ENCODE assay signal across 11 cellular contexts in the genomic region with DNA sequence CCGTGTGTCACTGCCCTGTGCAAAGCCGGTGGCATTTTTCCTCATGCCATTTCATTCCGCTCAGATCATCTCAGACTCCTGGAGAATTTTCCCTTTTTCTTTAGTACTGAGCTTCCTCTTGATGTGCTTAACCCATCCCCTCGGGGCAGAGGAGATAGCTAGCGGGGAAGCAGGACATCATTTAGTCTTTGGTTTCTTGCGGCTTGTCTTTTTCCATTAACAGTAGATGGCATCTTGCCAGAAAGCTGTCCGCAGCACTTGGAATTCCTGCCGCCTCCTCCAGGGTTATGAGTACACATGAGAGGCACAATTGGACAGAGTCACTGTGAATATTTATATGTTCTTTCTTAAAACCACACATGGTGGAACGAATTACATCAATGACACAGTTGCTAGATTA.
A peak's percentile ranks its signal among the peaks of the same experiment; 100 is the strongest.
DNase-seq lines count a peak whose midpoint lies in the region; ATAC-seq and TF ChIP-seq lines count a peak whose summit lies in the region.
"Had no signal": no experiment of that assay in that cellular context is flagged by ENCODE, and none has a peak within 500 bp of the region (broad histone marks: within the 10 kb centered on the region; RNA-seq: fewer than 3 reads in every experiment).

No MANE protein-coding gene starts in this region.

- H3K36me3 ChIP-seq in transverse colon (no peaks in the 10 kb centered on the region), vagina (no peaks in the 10 kb centered on the region)

- H3K27ac ChIP-seq in right cardiac atrium (ENCODE audit: low read length) (no peak overlapping the region), transverse colon (peak overlapping the region in 1 of 4 donors; percentile 22), vagina (no peak overlapping the region)
- H3K27ac ChIP-seq: esophagus squamous epithelium had no signal

- in situ Hi-C loops in transverse colon (cut with MboI; ENCODE audit: low pct_ligation_motif_present in 1 of 4, low pct_unique_long_range_greater_than_20kb in 1 of 4, low sequenced_read_pairs in 3 of 4): loop anchor here in 2 of 4 donors (10.0 to 25.0 kb wide), 2 partner anchors 83 to 360 kb away; no protein-coding TSS in a partner anchor

- intact Hi-C loops in right cardiac atrium (cut with DNase I) (loop anchor here (5.0 to 10.0 kb wide), 2 partner anchors 90 to 93 kb away; no protein-coding TSS in a partner anchor), transverse colon (cut with DNase I; ENCODE audit: low total_unique reads) (no loop called here), vagina (cut with DNase I) (no loop called here)

- no peak for TF ChIP-seq POLR2A in transverse colon (IDR thresholded peaks at IDR 0.05)
- TF ChIP-seq POLR2A in vagina (IDR thresholded peaks at IDR 0.05): no peak

- H3K4me3 ChIP-seq in right cardiac atrium (ENCODE audit: low read length): no peak overlapping the region
- H3K4me3 ChIP-seq in transverse colon: no peak overlapping the region
- no peak overlapping the region for H3K4me3 ChIP-seq in vagina
- H3K4me3 ChIP-seq: esophagus squamous epithelium had no signal

- no peak for TF ChIP-seq EP300 in transverse colon (IDR thresholded peaks at IDR 0.05; ENCODE audit: low read depth)

- H3K9me3 ChIP-seq in right cardiac atrium (ENCODE audit: control insufficient read depth, low read length): no peaks in the 10 kb centered on the region
- no peaks in the 10 kb centered on the region for H3K9me3 ChIP-seq in transverse colon
- no peaks in the 10 kb centered on the region for H3K9me3 ChIP-seq in vagina
- H3K9me3 ChIP-seq: esophagus squamous epithelium had no signal

- 29% methylated on average over 9 of the region's 9 CpGs for WGBS in right cardiac atrium
- 18 to 51% methylated on average over 4 to 9 of the region's 9 CpGs for WGBS in transverse colon (ENCODE audit: low coverage in 1 of 2), 2 donors

- ATAC-seq in SK-N-SH treated with all-trans-retinoic acid at 6 μM for 48 hours (peak; percentile 77), right cardiac atrium (peak; percentile 20 to 36)
- ATAC-seq: HCT116 had no signal

- H3K27me3 ChIP-seq in right cardiac atrium (ENCODE audit: control insufficient read depth, insufficient read depth) (no peaks in the 10 kb centered on the region), transverse colon (no peaks in the 10 kb centered on the region), vagina (no peaks in the 10 kb centered on the region)
- H3K27me3 ChIP-seq: esophagus squamous epithelium had no signal

- TF ChIP-seq CTCF in transverse colon (IDR thresholded peaks at IDR 0.05) (peak in 3 of 5 experiments; percentile 6 to 37 (median 26)), vagina (IDR thresholded peaks at IDR 0.05) (no peak)

- peak; percentile 20 for DNase-seq in NCI-H2029 (lab: John Stamatoyannopoulos, UW)
- no peak for DNase-seq in NCI-H2029 treated with DMSO at 0.1 percent for 48 hours (lab: John Stamatoyannopoulos, UW)
- no peak for DNase-seq in right cardiac atrium
- DNase-seq in transverse colon: no peak
- no peak for DNase-seq in stimulated activated CD4-positive, alpha-beta T cell treated with anti-CD3 and anti-CD28 coated beads, Interleukin-15, amount 100 ng/mL, for 24 hours
- no peak for DNase-seq in EL
- DNase-seq in vagina (ENCODE audit: extremely low spot score in 2 of 2): no peak
- DNase-seq: esophagus squamous epithelium, KBM-7 had no signal

- H3K4me1 ChIP-seq in right cardiac atrium (ENCODE audit: control insufficient read depth, insufficient read depth, low read length) (peaks cover 5% of the 10 kb centered on the region), transverse colon (peaks cover 6 to 26% (median 10%) of the 10 kb centered on the region in 4 donors), vagina (peaks cover 15% of the 10 kb centered on the region)

TF ChIP-seq in SK-N-SH treated with all-trans-retinoic acid at 6 μM for 48 hours, 23 proteins besides CTCF, POLR2A, EP300 and RAD21:
- TF ChIP-seq TOX (CRISPR knock-in tag; IDR thresholded peaks at IDR 0.05; ENCODE audit: borderline replicate concordance) (no peak), ZFP3 (CRISPR knock-in tag; IDR thresholded peaks at IDR 0.05) (no peak), OSR1 (CRISPR knock-in tag; IDR thresholded peaks at IDR 0.05) (no peak), ZNF70 (CRISPR knock-in tag; IDR thresholded peaks at IDR 0.05) (no peak), CSDC2 (CRISPR knock-in tag; IDR thresholded peaks at IDR 0.05) (no peak), TCF4 (CRISPR knock-in tag; IDR thresholded peaks at IDR 0.05; ENCODE audit: borderline replicate concordance) (no peak), ZFP30 (CRISPR knock-in tag; IDR thresholded peaks at IDR 0.05) (no peak), BACH2 (CRISPR knock-in tag; IDR thresholded peaks at IDR 0.05; ENCODE audit: borderline replicate concordance) (no peak), ZC3H10 (CRISPR knock-in tag; IDR thresholded peaks at IDR 0.05) (no peak), ZNF8 (CRISPR knock-in tag; IDR thresholded peaks at IDR 0.05) (no peak), ESRRG (CRISPR knock-in tag; IDR thresholded peaks at IDR 0.05) (no peak), GLIS3 (CRISPR knock-in tag; IDR thresholded peaks at IDR 0.05) (no peak), ISL1 (CRISPR knock-in tag; IDR thresholded peaks at IDR 0.05) (no peak), ARNTL (CRISPR knock-in tag; IDR thresholded peaks at IDR 0.05; ENCODE audit: borderline replicate concordance, low read depth) (no peak), RARB (CRISPR knock-in tag; IDR thresholded peaks at IDR 0.05) (no peak), SNAI2 (CRISPR knock-in tag; IDR thresholded peaks at IDR 0.05) (no peak)
- TF ChIP-seq, protein P1, sequence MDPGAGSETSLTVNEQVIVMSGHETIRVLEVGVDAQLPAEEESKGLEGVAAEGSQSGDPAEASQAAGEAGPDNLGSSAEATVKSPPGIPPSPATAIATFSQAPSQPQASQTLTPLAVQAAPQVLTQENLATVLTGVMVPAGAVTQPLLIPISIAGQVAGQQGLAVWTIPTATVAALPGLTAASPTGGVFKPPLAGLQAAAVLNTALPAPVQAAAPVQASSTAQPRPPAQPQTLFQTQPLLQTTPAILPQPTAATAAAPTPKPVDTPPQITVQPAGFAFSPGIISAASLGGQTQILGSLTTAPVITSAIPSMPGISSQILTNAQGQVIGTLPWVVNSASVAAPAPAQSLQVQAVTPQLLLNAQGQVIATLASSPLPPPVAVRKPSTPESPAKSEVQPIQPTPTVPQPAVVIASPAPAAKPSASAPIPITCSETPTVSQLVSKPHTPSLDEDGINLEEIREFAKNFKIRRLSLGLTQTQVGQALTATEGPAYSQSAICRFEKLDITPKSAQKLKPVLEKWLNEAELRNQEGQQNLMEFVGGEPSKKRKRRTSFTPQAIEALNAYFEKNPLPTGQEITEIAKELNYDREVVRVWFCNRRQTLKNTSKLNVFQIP (CRISPR knock-in tag; IDR thresholded peaks at IDR 0.05; ENCODE audit: borderline replicate concordance, low read depth): no peak
- TF ChIP-seq, protein P2, sequence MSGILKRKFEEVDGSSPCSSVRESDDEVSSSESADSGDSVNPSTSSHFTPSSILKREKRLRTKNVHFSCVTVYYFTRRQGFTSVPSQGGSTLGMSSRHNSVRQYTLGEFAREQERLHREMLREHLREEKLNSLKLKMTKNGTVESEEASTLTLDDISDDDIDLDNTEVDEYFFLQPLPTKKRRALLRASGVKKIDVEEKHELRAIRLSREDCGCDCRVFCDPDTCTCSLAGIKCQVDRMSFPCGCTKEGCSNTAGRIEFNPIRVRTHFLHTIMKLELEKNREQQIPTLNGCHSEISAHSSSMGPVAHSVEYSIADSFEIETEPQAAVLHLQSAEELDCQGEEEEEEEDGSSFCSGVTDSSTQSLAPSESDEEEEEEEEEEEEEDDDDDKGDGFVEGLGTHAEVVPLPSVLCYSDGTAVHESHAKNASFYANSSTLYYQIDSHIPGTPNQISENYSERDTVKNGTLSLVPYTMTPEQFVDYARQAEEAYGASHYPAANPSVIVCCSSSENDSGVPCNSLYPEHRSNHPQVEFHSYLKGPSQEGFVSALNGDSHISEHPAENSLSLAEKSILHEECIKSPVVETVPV (CRISPR knock-in tag; IDR thresholded peaks at IDR 0.05): no peak

Comparison
In these comparisons a context has a peak if more than half of its experiments do, and no peak if none do; other contexts are left out.
1. CTCF ChIP-seq: peak in transverse colon (3 of 5); none in vagina (0 of 3).
2. intact Hi-C loops: an anchor here in right cardiac atrium (5.0 to 10.0 kb wide); none called in transverse colon and vagina.